ENCODE assay signal across 16 cellular contexts in genomic region chr19:33431986-33432385, GRCh38.
"Had no signal": no experiment of that assay in that cellular context is flagged by ENCODE, and none has a peak within 500 bp of the region (broad histone marks: within the 10 kb centered on the region; RNA-seq: fewer than 3 reads in every experiment).

No MANE protein-coding gene starts in this region.

- H3K4me2 ChIP-seq: hepatocyte had no signal

- H3K27ac ChIP-seq: cardiac muscle cell, colonic mucosa, hepatocyte, psoas muscle, spleen, stomach, testis, upper lobe of right lung had no signal

- H3K4me3 ChIP-seq: cardiac muscle cell, colonic mucosa, hepatocyte, psoas muscle, spleen, stomach, testis, upper lobe of right lung had no signal

- H3K36me3 Mint-ChIP-seq: naive thymus-derived CD4-positive, alpha-beta T cell had no signal

- H2AFZ ChIP-seq: hepatocyte had no signal

- H3K79me2 ChIP-seq: hepatocyte had no signal

- H3K4me1 ChIP-seq: colonic mucosa, psoas muscle, upper lobe of right lung had no signal

- H3K36me3 ChIP-seq: cardiac muscle cell, colonic mucosa, upper lobe of right lung had no signal

- DNase-seq: activated CD4-positive, CD25-positive, alpha-beta regulatory T cell treated with anti-CD3 and anti-CD28 coated beads, Interleukin-2, amount 50 U/mL, for 72 hours; activated naive CD4-positive, alpha-beta T cell treated with Interleukin-2 at 50 U/mL for 16 hours; activated T-cell treated with anti-CD3 and anti-CD28 coated beads for 4 hours; colonic mucosa; islet precursor cell; naive thymus-derived CD4-positive, alpha-beta T cell; occipital lobe; psoas muscle; stimulated activated CD4-positive, alpha-beta T cell treated with anti-CD3 and anti-CD28 coated beads, Interleukin-1b, Interleukin-23, amount 100 ng/mL, for 48 hours; stomach; SW 1271; testis had no signal

- H3K9me3 ChIP-seq: colonic mucosa, psoas muscle, spleen, stomach, testis, upper lobe of right lung had no signal

- H3K27me3 ChIP-seq: cardiac muscle cell, colonic mucosa, hepatocyte, spleen, stomach, testis, upper lobe of right lung had no signal
